In the genomic region with DNA sequence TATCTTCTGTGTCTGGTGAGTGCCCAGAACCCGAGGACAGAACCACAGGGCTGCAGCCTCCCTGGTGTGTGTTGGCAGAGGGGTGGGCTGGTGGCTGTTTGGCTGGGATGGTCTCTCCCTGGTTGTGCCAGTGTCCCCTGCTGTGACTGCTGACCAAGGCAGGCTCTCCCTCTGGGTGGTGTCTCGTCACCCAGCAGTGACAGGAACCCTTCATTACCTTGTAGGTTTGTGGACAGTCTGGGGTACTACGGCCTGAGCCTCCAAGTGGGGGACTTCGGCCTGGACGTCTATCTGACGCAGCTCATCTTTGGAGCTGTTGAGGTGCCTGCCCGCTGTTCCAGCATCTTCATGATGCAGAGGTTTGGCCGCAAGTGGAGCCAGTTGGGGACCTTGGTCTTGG, we compare ENCODE assay signal across 12 cellular contexts. TPM values are rescaled to one million over a fixed set of nuclear protein-coding genes. Genes with fewer than 3 reads are reported as not detected.
"Had no signal": no experiment of that assay in that cellular context is flagged by ENCODE, and none has a peak within 500 bp of the region (broad histone marks: within the 10 kb centered on the region; RNA-seq: fewer than 3 reads in every experiment).

No MANE protein-coding gene starts in this region.

- H3K36me3 ChIP-seq: HAP-1 had no signal

- H3K4me3 Mint-ChIP-seq: HFFc6 had no signal

- H3K9ac ChIP-seq: GM23248, KMS-11 had no signal

- H3K9me3 Mint-ChIP-seq: HFFc6 had no signal

- H3K4me2 ChIP-seq: KMS-11 had no signal

- H3K4me3 ChIP-seq: GM23248, HAP-1 had no signal

- H3K27ac ChIP-seq: GM23248, HL-60, KMS-11 had no signal

- DNase-seq: GM23248, GOT3, H7, HFFc6, IMR-90, KBM-7 had no signal

- ATAC-seq: HCT116 had no signal

- H2AFZ ChIP-seq: GM23248 had no signal

- H3K9me3 ChIP-seq: HAP-1 had no signal

- H3K27ac Mint-ChIP-seq: HFFc6 had no signal

RNA-seq across cellular contexts. Expression of gene SLC22A14, which starts 6.4 kb away (rescaled TPM):
- total RNA-seq: GM23248, H4, HT1080 had no signal

RNA-seq across cellular contexts. Expression of gene SLC22A13, which starts 10.0 kb away (rescaled TPM):
- total RNA-seq: HT1080 had no signal
- polyA plus RNA-seq: GM23248 had no signal
